In the genomic region with DNA sequence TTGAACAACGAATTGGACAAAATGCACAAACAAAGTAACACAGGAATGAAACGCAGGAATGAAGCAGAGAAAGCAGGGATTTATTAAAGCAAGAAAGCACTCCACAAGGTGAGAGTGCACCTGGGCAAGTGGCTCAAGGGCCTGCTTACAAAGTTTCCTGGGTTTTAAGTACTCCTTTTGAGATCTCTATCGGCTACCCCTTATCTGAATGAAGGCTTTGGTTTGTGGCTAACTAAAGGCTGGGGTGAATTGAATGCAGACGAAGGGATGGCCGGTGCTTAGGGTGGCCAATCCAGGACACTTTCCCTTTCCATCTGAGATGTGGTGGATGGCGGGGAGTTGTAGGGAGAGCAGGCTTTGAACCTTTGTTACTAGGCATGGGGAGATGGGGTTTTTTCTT, we compare ENCODE assay signal across 22 cellular contexts.
DNase-seq lines count a peak whose midpoint lies in the region; ATAC-seq and TF ChIP-seq lines count a peak whose summit lies in the region.
"Had no signal": no experiment of that assay in that cellular context is flagged by ENCODE, and none has a peak within 500 bp of the region (broad histone marks: within the 10 kb centered on the region; RNA-seq: fewer than 3 reads in every experiment).

No MANE protein-coding gene starts in this region.

- H3K79me2 ChIP-seq in hepatocyte, result no peaks in the 10 kb centered on the region

- H3K36me3 Mint-ChIP-seq in WTC11, result no peaks in the 10 kb centered on the region
- H3K36me3 Mint-ChIP-seq: CD14-positive monocyte had no signal

- no peaks in the 10 kb centered on the region for H3K9me2 ChIP-seq in hepatocyte (replicated peaks; ENCODE audit: insufficient read depth)

- no peaks in the 10 kb centered on the region for H3K27me3 Mint-ChIP-seq in WTC11 (ENCODE audit: low read depth)

- CTCF ChIA-PET in WTC11 (lab: Charles Lee), result no interaction called here

- H3K4me2 ChIP-seq in hepatocyte, result no peak overlapping the region
- H3K4me2 ChIP-seq: A549; BLaER1 treated with 17β-estradiol and CSF1 and Interleukin-3, amounts not matched to agents 10 nM and 100 nM had no signal

- H3K4me1 Mint-ChIP-seq in WTC11, result peaks cover 21% of the 10 kb centered on the region
- H3K4me1 Mint-ChIP-seq: CD14-positive monocyte; CD8-positive, alpha-beta memory T cell had no signal

- H3K27ac ChIP-seq in left lung, result no peak overlapping the region
- H3K27ac ChIP-seq in thyroid gland, result no peak overlapping the region
- no peak overlapping the region for H3K27ac ChIP-seq in hepatocyte
- H3K27ac ChIP-seq: A549; BLaER1 treated with 17β-estradiol and CSF1 and Interleukin-3, amounts not matched to agents 10 nM and 100 nM had no signal

- ATAC-seq in WTC11, result peak; percentile 59
- ATAC-seq in left lung, result peak; percentile 76
- ATAC-seq: A549, HCT116 had no signal

- H3K27me3 ChIP-seq in left lung (peaks cover 0 to 18% of the 10 kb centered on the region in 2 donors), thyroid gland (no peaks in the 10 kb centered on the region), hepatocyte (no peaks in the 10 kb centered on the region)
- H3K27me3 ChIP-seq: BE2C; BLaER1 treated with 17β-estradiol and CSF1 and Interleukin-3, amounts not matched to agents 10 nM and 100 nM had no signal

- TF ChIP-seq CTCF in WTC11 (IDR thresholded peaks at IDR 0.05), result no peak
- no peak for TF ChIP-seq CTCF in left lung (IDR thresholded peaks at IDR 0.05)
- no peak for TF ChIP-seq CTCF in thyroid gland (IDR thresholded peaks at IDR 0.05)
- TF ChIP-seq CTCF in hepatocyte (IDR thresholded peaks at IDR 0.05; ENCODE audit: poor library complexity), result no peak

- H3K4me3 Mint-ChIP-seq in WTC11, result no peak overlapping the region
- H3K4me3 Mint-ChIP-seq: CD14-positive monocyte; CD4-positive, alpha-beta T cell; CD8-positive, alpha-beta memory T cell; H9 had no signal

- intact Hi-C loops in left lung (cut with DNase I) (no loop called here), thyroid gland (cut with DNase I) (no loop called here)

- H3K4me3 ChIP-seq in left lung (no peak overlapping the region), thyroid gland (replicated peaks in 1 of 3) (no peak overlapping the region), hepatocyte (no peak overlapping the region)
- H3K4me3 ChIP-seq: A549; BLaER1 treated with 17β-estradiol and CSF1 and Interleukin-3, amounts not matched to agents 10 nM and 100 nM had no signal

- POLR2A ChIA-PET in WTC11 (lab: Charles Lee), result no interaction called here

- H3K36me3 ChIP-seq in left lung (no peaks in the 10 kb centered on the region), thyroid gland (no peaks in the 10 kb centered on the region), hepatocyte (replicated peaks; ENCODE audit: insufficient read depth, low read depth) (no peaks in the 10 kb centered on the region)
- H3K36me3 ChIP-seq: BE2C; BLaER1 treated with 17β-estradiol and CSF1 and Interleukin-3, amounts not matched to agents 10 nM and 100 nM had no signal

- DNase-seq in ELF-1 (ENCODE audit: low read depth, low spot score) (peak; percentile 8), WTC11 (ENCODE audit: low spot score) (no peak), left lung (no peak), thyroid gland (peak; percentile 14 to 20), hepatocyte (ENCODE audit: low spot score) (no peak), globus pallidus (ENCODE audit: low spot score) (no peak)
- DNase-seq in activated naive CD4-positive, alpha-beta T cell treated with anti-CD3 and anti-CD28 coated beads, Interleukin-2, amount 50 U/mL, for 16 hours, result no peak
- DNase-seq: 8988T; ACHN; AML-193; BE2C; CD4-positive, alpha-beta T cell; CD8-positive, alpha-beta memory T cell; DMS 273 treated with DMSO at 0.1 percent for 48 hours; DMS79; EL; GF-D8; H9 had no signal

- TF ChIP-seq POLR2A in thyroid gland (IDR thresholded peaks at IDR 0.05), result no peak

- no peaks in the 10 kb centered on the region for H3K4me1 ChIP-seq in left lung
- H3K4me1 ChIP-seq in thyroid gland, result no peaks in the 10 kb centered on the region
- H3K4me1 ChIP-seq in hepatocyte (ENCODE audit: insufficient read depth), result no peaks in the 10 kb centered on the region
- H3K4me1 ChIP-seq: A549, BE2C had no signal

- no peaks in the 10 kb centered on the region for H3K9me3 ChIP-seq in left lung
- H3K9me3 ChIP-seq in thyroid gland, result no peaks in the 10 kb centered on the region
- no peaks in the 10 kb centered on the region for H3K9me3 ChIP-seq in hepatocyte (ENCODE audit: low read depth)
- H3K9me3 ChIP-seq: A549, BE2C had no signal

- WGBS in thyroid gland, 2 donors, result 41 to 55% methylated on average over 6 of the region's 6 CpGs
- WGBS in hepatocyte (ENCODE audit: low lambda C conversion rate, missing lambda C conversion rate), result 58% methylated on average over 6 of the region's 6 CpGs

- no peaks in the 10 kb centered on the region for H3K9me3 Mint-ChIP-seq in WTC11
- H3K9me3 Mint-ChIP-seq: CD14-positive monocyte; CD4-positive, alpha-beta T cell; CD8-positive, alpha-beta memory T cell; H9 had no signal

- H3K27ac Mint-ChIP-seq in WTC11, result no peak overlapping the region
- H3K27ac Mint-ChIP-seq: CD14-positive monocyte; CD4-positive, alpha-beta T cell; CD8-positive, alpha-beta memory T cell; H9 had no signal

- H4K20me1 ChIP-seq in hepatocyte (ENCODE audit: insufficient read depth, poor library complexity, severe bottlenecking), result no peaks in the 10 kb centered on the region
- H4K20me1 ChIP-seq: BLaER1 treated with 17β-estradiol and CSF1 and Interleukin-3, amounts not matched to agents 10 nM and 100 nM had no signal

- H2AFZ ChIP-seq in hepatocyte, result no peak overlapping the region

TF ChIP-seq in WTC11, 78 proteins besides CTCF, POLR2A, EP300 and RAD21:
- TF ChIP-seq RELA (CRISPR knock-in tag; IDR thresholded peaks at IDR 0.05; ENCODE audit: borderline replicate concordance), result no peak
- no peak for TF ChIP-seq SOX15 (CRISPR knock-in tag; IDR thresholded peaks at IDR 0.05)
- TF ChIP-seq MYBL2 (CRISPR knock-in tag; IDR thresholded peaks at IDR 0.05), result no peak
- no peak for TF ChIP-seq TEAD4 (CRISPR knock-in tag; IDR thresholded peaks at IDR 0.05)
- TF ChIP-seq, protein P1, sequence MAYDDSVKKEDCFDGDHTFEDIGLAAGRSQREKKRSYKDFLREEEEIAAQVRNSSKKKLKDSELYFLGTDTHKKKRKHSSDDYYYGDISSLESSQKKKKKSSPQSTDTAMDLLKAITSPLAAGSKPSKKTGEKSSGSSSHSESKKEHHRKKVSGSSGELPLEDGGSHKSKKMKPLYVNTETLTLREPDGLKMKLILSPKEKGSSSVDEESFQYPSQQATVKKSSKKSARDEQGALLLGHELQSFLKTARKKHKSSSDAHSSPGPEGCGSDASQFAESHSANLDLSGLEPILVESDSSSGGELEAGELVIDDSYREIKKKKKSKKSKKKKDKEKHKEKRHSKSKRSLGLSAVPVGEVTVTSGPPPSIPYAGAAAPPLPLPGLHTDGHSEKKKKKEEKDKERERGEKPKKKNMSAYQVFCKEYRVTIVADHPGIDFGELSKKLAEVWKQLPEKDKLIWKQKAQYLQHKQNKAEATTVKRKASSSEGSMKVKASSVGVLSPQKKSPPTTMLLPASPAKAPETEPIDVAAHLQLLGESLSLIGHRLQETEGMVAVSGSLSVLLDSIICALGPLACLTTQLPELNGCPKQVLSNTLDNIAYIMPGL (CRISPR knock-in tag; IDR thresholded peaks at IDR 0.05), result no peak
- no peak for TF ChIP-seq FOXK1 (CRISPR knock-in tag; IDR thresholded peaks at IDR 0.05)
- TF ChIP-seq ZNF219 (CRISPR knock-in tag; IDR thresholded peaks at IDR 0.05; ENCODE audit: borderline replicate concordance), result no peak
- no peak for TF ChIP-seq NR1H2 (CRISPR knock-in tag; IDR thresholded peaks at IDR 0.05)
- TF ChIP-seq, protein P2, sequence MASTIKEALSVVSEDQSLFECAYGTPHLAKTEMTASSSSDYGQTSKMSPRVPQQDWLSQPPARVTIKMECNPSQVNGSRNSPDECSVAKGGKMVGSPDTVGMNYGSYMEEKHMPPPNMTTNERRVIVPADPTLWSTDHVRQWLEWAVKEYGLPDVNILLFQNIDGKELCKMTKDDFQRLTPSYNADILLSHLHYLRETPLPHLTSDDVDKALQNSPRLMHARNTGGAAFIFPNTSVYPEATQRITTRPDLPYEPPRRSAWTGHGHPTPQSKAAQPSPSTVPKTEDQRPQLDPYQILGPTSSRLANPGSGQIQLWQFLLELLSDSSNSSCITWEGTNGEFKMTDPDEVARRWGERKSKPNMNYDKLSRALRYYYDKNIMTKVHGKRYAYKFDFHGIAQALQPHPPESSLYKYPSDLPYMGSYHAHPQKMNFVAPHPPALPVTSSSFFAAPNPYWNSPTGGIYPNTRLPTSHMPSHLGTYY (CRISPR knock-in tag; IDR thresholded peaks at IDR 0.05), result no peak
- TF ChIP-seq, protein P3, sequence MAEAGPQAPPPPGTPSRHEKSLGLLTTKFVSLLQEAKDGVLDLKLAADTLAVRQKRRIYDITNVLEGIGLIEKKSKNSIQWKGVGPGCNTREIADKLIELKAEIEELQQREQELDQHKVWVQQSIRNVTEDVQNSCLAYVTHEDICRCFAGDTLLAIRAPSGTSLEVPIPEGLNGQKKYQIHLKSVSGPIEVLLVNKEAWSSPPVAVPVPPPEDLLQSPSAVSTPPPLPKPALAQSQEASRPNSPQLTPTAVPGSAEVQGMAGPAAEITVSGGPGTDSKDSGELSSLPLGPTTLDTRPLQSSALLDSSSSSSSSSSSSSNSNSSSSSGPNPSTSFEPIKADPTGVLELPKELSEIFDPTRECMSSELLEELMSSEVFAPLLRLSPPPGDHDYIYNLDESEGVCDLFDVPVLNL (CRISPR knock-in tag; IDR thresholded peaks at IDR 0.05; ENCODE audit: borderline replicate concordance, low read depth), result no peak
- no peak for TF ChIP-seq CREB1 (CRISPR knock-in tag; IDR thresholded peaks at IDR 0.05)
- no peak for TF ChIP-seq TCF7 (CRISPR knock-in tag; IDR thresholded peaks at IDR 0.05; ENCODE audit: low read depth)

Comparison
In these comparisons a context has a peak if more than half of its experiments do, and no peak if none do; other contexts are left out.
1. DNase-seq: peak in ELF-1 (single experiment) and thyroid gland (2 of 2); none in WTC11 (single experiment), left lung (0 of 2), activated naive CD4-positive, alpha-beta T cell treated with anti-CD3 and anti-CD28 coated beads, Interleukin-2, amount 50 U/mL, for 16 hours (single experiment), hepatocyte (single experiment) and globus pallidus (single experiment).